In the genomic region with DNA sequence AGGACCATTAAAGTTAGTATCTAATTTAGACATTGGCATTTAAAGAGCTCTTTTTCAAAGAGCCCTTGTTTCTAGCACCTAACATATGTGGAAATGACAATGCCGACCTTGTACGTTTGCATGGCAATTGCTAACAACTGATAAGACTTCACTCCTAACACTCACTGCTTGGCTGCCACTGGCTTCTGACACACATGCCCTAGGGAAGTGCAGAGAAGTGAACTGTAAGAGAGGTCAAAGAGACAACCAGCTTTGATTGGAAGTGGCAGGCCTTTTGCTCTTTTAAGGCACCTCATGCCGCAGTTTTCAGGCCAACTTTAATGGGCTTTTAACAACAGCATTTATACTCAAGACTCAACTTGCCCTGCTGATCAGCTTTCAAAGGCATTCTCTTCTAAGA, we compare ENCODE assay signal across 13 cellular contexts.
"Had no signal": no experiment of that assay in that cellular context is flagged by ENCODE, and none has a peak within 500 bp of the region (broad histone marks: within the 10 kb centered on the region; RNA-seq: fewer than 3 reads in every experiment).

No MANE protein-coding gene starts in this region.

- H3K27ac ChIP-seq: ascending aorta, upper lobe of left lung had no signal

- H3K9me3 ChIP-seq: upper lobe of left lung had no signal

- ATAC-seq: activated naive CD8-positive, alpha-beta T cell treated with anti-CD3 and anti-CD28 coated beads, Interleukin-2, amount 50 U/mL, for 24 hours; stimulated activated naive CD8-positive, alpha-beta T cell treated with anti-CD3 and anti-CD28 coated beads, Interleukin-15, amount 100 ng/mL, for 72 hours had no signal

- H3K4me3 ChIP-seq: ascending aorta, upper lobe of left lung had no signal

- H3K4me3 Mint-ChIP-seq: activated naive CD8-positive, alpha-beta T cell treated with anti-CD3 and anti-CD28 coated beads, Interleukin-2, amount 50 U/mL, for 24 hours; immature natural killer cell; nephron; stimulated activated naive CD8-positive, alpha-beta T cell treated with anti-CD3 and anti-CD28 coated beads, Interleukin-15, amount 100 ng/mL, for 72 hours had no signal

- H3K27me3 ChIP-seq: ascending aorta, upper lobe of left lung had no signal

- H3K4me1 ChIP-seq: ascending aorta, upper lobe of left lung had no signal

- H3K27ac Mint-ChIP-seq: activated naive CD8-positive, alpha-beta T cell treated with anti-CD3 and anti-CD28 coated beads, Interleukin-2, amount 50 U/mL, for 24 hours; immature natural killer cell; nephron; stimulated activated naive CD8-positive, alpha-beta T cell treated with anti-CD3 and anti-CD28 coated beads, Interleukin-15, amount 100 ng/mL, for 72 hours had no signal

- H3K27me3 Mint-ChIP-seq: activated naive CD8-positive, alpha-beta T cell treated with anti-CD3 and anti-CD28 coated beads, Interleukin-2, amount 50 U/mL, for 24 hours; stimulated activated naive CD8-positive, alpha-beta T cell treated with anti-CD3 and anti-CD28 coated beads, Interleukin-15, amount 100 ng/mL, for 72 hours had no signal

- H3K36me3 ChIP-seq: upper lobe of left lung had no signal

- DNase-seq: activated CD4-positive, CD25-positive, alpha-beta regulatory T cell treated with anti-CD3 and anti-CD28 coated beads, Interleukin-2, amount 50 U/mL, for 72 hours; activated naive CD4-positive, alpha-beta T cell treated with Interleukin-2 at 50 U/mL for 16 hours; activated naive CD8-positive, alpha-beta T cell treated with anti-CD3 and anti-CD28 coated beads, Interleukin-2, amount 50 U/mL, for 24 hours; foreskin fibroblast; head of caudate nucleus; immature natural killer cell; left cardiac atrium; mesenchymal stem cell; stimulated activated CD4-positive, alpha-beta T cell treated with anti-CD3 and anti-CD28 coated beads, Interleukin-1b, Interleukin-23, amount 100 ng/mL, for 48 hours; stimulated activated naive CD8-positive, alpha-beta T cell treated with anti-CD3 and anti-CD28 coated beads, Interleukin-15, amount 100 ng/mL, for 72 hours; upper lobe of left lung had no signal

- H3K4me1 Mint-ChIP-seq: activated naive CD8-positive, alpha-beta T cell treated with anti-CD3 and anti-CD28 coated beads, Interleukin-2, amount 50 U/mL, for 24 hours; immature natural killer cell; nephron; stimulated activated naive CD8-positive, alpha-beta T cell treated with anti-CD3 and anti-CD28 coated beads, Interleukin-15, amount 100 ng/mL, for 72 hours had no signal
